In genomic region chr1:234213576-234214128, GRCh38 we compare ENCODE assay signal across 1 cellular context.
TF ChIP-seq lines count a peak whose summit lies in the region.

No MANE protein-coding gene starts in this region.

TF ChIP-seq in IMR-90, 13 proteins besides CTCF, POLR2A, EP300 and RAD21 (continued from another document):
- TF ChIP-seq USF2 (IDR thresholded peaks at IDR 0.05; ENCODE audit: low read depth, low read length) (no peak), MXI1 (IDR thresholded peaks at IDR 0.05; ENCODE audit: borderline replicate concordance, low read depth, low read length) (no peak), MAZ (IDR thresholded peaks at IDR 0.05; ENCODE audit: borderline replicate concordance, low read depth, low read length) (no peak)
